ENCODE assay signal across 9 cellular contexts in genomic region chr10:6044651-6045599, GRCh38. TPM values are rescaled to one million over a fixed set of nuclear protein-coding genes. Genes with fewer than 3 reads are reported as not detected.
DNase-seq lines count a peak whose midpoint lies in the region; ATAC-seq and TF ChIP-seq lines count a peak whose summit lies in the region.
"Had no signal": no experiment of that assay in that cellular context is flagged by ENCODE, and none has a peak within 500 bp of the region (broad histone marks: within the 10 kb centered on the region; RNA-seq: fewer than 3 reads in every experiment).

No MANE protein-coding gene starts in this region.

- peak overlapping the region; percentile 78 for H3K4me3 Mint-ChIP-seq in activated naive CD8-positive, alpha-beta T cell treated with anti-CD3 and anti-CD28 coated beads, Interleukin-2, amount 50 U/mL, for 24 hours

- peak; percentile 44 for DNase-seq in KG1 (lab: John Stamatoyannopoulos, UW)
- peak; percentile 51 for DNase-seq in activated naive CD8-positive, alpha-beta T cell treated with anti-CD3 and anti-CD28 coated beads, Interleukin-2, amount 50 U/mL, for 24 hours
- DNase-seq in DMS153 treated with DMSO at 0.1 percent for 48 hours (lab: John Stamatoyannopoulos, UW; ENCODE audit: unreplicated experiment) = no peak
- DNase-seq in smooth muscle cell (lab: John Stamatoyannopoulos, UW; ENCODE audit: unreplicated experiment) = no peak
- DNase-seq: MG63 had no signal

- H2AFZ ChIP-seq in smooth muscle cell (ENCODE audit: low read depth) = no peak overlapping the region

- H3K79me2 ChIP-seq in smooth muscle cell (ENCODE audit: low read depth) = no peaks in the 10 kb centered on the region

- H3K27ac Mint-ChIP-seq in activated naive CD8-positive, alpha-beta T cell treated with anti-CD3 and anti-CD28 coated beads, Interleukin-2, amount 50 U/mL, for 24 hours = peak overlapping the region; percentile 99

- WGBS in smooth muscle cell (ENCODE audit: low lambda C conversion rate) = 89% methylated on average over 10 of the region's 10 CpGs

- H3K9me3 Mint-ChIP-seq in activated naive CD8-positive, alpha-beta T cell treated with anti-CD3 and anti-CD28 coated beads, Interleukin-2, amount 50 U/mL, for 24 hours = no peaks in the 10 kb centered on the region

- no peak for TF ChIP-seq CTCF in smooth muscle cell (IDR thresholded peaks at IDR 0.05; ENCODE audit: borderline replicate concordance, insufficient read depth, poor library complexity, severe bottlenecking)

- peak overlapping the region; percentile 84 for H3K4me2 ChIP-seq in BLaER1
- no peak overlapping the region for H3K4me2 ChIP-seq in smooth muscle cell

- ATAC-seq in GM18867 (IDR thresholded peaks at IDR 0.05; ENCODE audit: unreplicated experiment) (peak; percentile 41), HG03378 (IDR thresholded peaks at IDR 0.05; ENCODE audit: unreplicated experiment) (no peak), HG03095 (IDR thresholded peaks at IDR 0.05; ENCODE audit: unreplicated experiment) (no peak)
- ATAC-seq in activated naive CD8-positive, alpha-beta T cell treated with anti-CD3 and anti-CD28 coated beads, Interleukin-2, amount 50 U/mL, for 24 hours = peak; percentile 76

- H3K9ac ChIP-seq in BLaER1 (no peak overlapping the region), smooth muscle cell (ENCODE audit: low read depth) (no peak overlapping the region)

- H3K27me3 ChIP-seq in BLaER1 = no peaks in the 10 kb centered on the region
- peaks cover 24% of the 10 kb centered on the region for H3K27me3 ChIP-seq in smooth muscle cell (ENCODE audit: low read depth)

- no peaks in the 10 kb centered on the region for H3K27me3 Mint-ChIP-seq in activated naive CD8-positive, alpha-beta T cell treated with anti-CD3 and anti-CD28 coated beads, Interleukin-2, amount 50 U/mL, for 24 hours

- peaks cover under 1% of the 10 kb centered on the region for H3K9me3 ChIP-seq in BLaER1
- H3K9me3 ChIP-seq in smooth muscle cell (replicated peaks; ENCODE audit: low read depth) = no peaks in the 10 kb centered on the region
- H3K9me3 ChIP-seq: MG63 had no signal

- H3K36me3 Mint-ChIP-seq in activated naive CD8-positive, alpha-beta T cell treated with anti-CD3 and anti-CD28 coated beads, Interleukin-2, amount 50 U/mL, for 24 hours (ENCODE audit: low read depth) = peaks cover 92% of the 10 kb centered on the region

- H4K20me1 ChIP-seq in BLaER1 = no peaks in the 10 kb centered on the region
- H4K20me1 ChIP-seq in smooth muscle cell (ENCODE audit: low read depth) = no peaks in the 10 kb centered on the region

- peaks cover 94% of the 10 kb centered on the region for H3K4me1 Mint-ChIP-seq in activated naive CD8-positive, alpha-beta T cell treated with anti-CD3 and anti-CD28 coated beads, Interleukin-2, amount 50 U/mL, for 24 hours

- no peaks in the 10 kb centered on the region for H3K36me3 ChIP-seq in BLaER1
- H3K36me3 ChIP-seq in smooth muscle cell (ENCODE audit: low read depth) = no peaks in the 10 kb centered on the region
- H3K36me3 ChIP-seq: MG63 had no signal

- H3K27ac ChIP-seq in BLaER1 (no peak overlapping the region), smooth muscle cell (ENCODE audit: low read depth) (no peak overlapping the region)

- H3F3A ChIP-seq in smooth muscle cell (ENCODE audit: low read depth) = no peaks in the 10 kb centered on the region

- H3K4me1 ChIP-seq in BLaER1 (peaks cover 60% of the 10 kb centered on the region), smooth muscle cell (ENCODE audit: low read depth) (no peaks in the 10 kb centered on the region)

- H3K4me3 ChIP-seq in BLaER1 (peak overlapping the region; percentile 30; the same call in 1 of the 2 replicates), smooth muscle cell (no peak overlapping the region)
- H3K4me3 ChIP-seq: MG63 had no signal

RNA-seq across cellular contexts. Expression of gene IL2RA, which starts 17.2 kb away (rescaled TPM):
- not detected in 2 replicates for total RNA-seq in smooth muscle cell
- not detected in 2 replicates for polyA plus RNA-seq in smooth muscle cell

RNA-seq across cellular contexts. Expression of gene RBM17, which starts 43.9 kb away (rescaled TPM):
- total RNA-seq in smooth muscle cell = 20.0 and 37.0 TPM in 2 replicates
- 68.3 and 81.2 TPM in 2 replicates for polyA plus RNA-seq in smooth muscle cell

Comparison
In these comparisons a context has a peak if more than half of its experiments do, and no peak if none do; other contexts are left out.
1. ATAC-seq: peak in GM18867 (single experiment) and activated naive CD8-positive, alpha-beta T cell treated with anti-CD3 and anti-CD28 coated beads, Interleukin-2, amount 50 U/mL, for 24 hours (single experiment); none in HG03378 (single experiment) and HG03095 (single experiment).
2. DNase-seq: peak in KG1 (single experiment) and activated naive CD8-positive, alpha-beta T cell treated with anti-CD3 and anti-CD28 coated beads, Interleukin-2, amount 50 U/mL, for 24 hours (single experiment); none in DMS153 treated with DMSO at 0.1 percent for 48 hours (single experiment) and smooth muscle cell (single experiment).